1 cellular context compared by ENCODE assay signal in the genomic region with DNA sequence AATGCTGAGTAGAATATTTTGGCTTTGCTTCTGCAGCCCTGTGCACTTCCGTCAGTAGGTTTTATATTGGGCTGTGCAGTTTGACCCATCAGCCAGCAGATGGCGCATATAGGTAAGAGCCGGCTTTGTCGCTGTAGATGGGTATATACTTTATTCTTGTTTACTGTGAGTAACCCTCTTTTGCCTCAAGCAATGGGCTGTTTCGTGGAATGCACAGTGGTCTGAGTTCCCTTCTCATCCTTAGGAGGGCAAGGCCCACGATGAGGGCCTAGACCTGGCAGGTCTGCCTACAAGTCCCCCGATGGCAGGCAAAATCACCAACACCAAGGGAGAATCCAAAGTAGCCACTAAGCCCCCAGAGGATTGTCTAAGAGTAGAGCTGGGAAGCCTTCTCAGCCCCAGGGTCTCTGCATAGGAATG.
TF ChIP-seq lines count a peak whose summit lies in the region.

No MANE protein-coding gene starts in this region.

TF ChIP-seq in GM23338, 12 proteins besides CTCF, POLR2A, EP300 and RAD21 (continued from another document):
- TF ChIP-seq, protein P1, sequence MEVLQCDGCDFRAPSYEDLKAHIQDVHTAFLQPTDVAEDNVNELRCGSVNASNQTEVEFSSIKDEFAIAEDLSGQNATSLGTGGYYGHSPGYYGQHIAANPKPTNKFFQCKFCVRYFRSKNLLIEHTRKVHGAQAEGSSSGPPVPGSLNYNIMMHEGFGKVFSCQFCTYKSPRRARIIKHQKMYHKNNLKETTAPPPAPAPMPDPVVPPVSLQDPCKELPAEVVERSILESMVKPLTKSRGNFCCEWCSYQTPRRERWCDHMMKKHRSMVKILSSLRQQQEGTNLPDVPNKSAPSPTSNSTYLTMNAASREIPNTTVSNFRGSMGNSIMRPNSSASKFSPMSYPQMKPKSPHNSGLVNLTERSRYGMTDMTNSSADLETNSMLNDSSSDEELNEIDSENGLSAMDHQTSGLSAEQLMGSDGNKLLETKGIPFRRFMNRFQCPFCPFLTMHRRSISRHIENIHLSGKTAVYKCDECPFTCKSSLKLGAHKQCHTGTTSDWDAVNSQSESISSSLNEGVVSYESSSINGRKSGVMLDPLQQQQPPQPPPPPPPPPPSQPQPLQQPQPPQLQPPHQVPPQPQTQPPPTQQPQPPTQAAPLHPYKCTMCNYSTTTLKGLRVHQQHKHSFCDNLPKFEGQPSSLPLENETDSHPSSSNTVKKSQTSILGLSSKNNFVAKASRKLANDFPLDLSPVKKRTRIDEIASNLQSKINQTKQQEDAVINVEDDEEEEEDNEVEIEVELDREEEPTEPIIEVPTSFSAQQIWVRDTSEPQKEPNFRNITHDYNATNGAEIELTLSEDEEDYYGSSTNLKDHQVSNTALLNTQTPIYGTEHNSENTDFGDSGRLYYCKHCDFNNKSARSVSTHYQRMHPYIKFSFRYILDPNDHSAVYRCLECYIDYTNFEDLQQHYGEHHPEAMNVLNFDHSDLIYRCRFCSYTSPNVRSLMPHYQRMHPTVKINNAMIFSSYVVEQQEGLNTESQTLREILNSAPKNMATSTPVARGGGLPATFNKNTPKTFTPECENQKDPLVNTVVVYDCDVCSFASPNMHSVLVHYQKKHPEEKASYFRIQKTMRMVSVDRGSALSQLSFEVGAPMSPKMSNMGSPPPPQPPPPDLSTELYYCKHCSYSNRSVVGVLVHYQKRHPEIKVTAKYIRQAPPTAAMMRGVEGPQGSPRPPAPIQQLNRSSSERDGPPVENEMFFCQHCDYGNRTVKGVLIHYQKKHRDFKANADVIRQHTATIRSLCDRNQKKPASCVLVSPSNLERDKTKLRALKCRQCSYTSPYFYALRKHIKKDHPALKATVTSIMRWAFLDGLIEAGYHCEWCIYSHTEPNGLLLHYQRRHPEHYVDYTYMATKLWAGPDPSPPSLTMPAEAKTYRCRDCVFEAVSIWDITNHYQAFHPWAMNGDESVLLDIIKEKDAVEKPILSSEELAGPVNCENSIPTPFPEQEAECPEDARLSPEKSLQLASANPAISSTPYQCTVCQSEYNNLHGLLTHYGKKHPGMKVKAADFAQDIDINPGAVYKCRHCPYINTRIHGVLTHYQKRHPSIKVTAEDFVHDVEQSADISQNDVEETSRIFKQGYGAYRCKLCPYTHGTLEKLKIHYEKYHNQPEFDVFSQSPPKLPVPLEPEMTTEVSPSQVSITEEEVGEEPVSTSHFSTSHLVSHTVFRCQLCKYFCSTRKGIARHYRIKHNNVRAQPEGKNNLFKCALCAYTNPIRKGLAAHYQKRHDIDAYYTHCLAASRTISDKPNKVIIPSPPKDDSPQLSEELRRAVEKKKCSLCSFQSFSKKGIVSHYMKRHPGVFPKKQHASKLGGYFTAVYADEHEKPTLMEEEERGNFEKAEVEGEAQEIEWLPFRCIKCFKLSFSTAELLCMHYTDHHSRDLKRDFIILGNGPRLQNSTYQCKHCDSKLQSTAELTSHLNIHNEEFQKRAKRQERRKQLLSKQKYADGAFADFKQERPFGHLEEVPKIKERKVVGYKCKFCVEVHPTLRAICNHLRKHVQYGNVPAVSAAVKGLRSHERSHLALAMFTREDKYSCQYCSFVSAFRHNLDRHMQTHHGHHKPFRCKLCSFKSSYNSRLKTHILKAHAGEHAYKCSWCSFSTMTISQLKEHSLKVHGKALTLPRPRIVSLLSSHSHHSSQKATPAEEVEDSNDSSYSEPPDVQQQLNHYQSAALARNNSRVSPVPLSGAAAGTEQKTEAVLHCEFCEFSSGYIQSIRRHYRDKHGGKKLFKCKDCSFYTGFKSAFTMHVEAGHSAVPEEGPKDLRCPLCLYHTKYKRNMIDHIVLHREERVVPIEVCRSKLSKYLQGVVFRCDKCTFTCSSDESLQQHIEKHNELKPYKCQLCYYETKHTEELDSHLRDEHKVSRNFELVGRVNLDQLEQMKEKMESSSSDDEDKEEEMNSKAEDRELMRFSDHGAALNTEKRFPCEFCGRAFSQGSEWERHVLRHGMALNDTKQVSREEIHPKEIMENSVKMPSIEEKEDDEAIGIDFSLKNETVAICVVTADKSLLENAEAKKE (CRISPR knock-in tag; IDR thresholded peaks at IDR 0.05): no peak
- TF ChIP-seq, protein P2, sequence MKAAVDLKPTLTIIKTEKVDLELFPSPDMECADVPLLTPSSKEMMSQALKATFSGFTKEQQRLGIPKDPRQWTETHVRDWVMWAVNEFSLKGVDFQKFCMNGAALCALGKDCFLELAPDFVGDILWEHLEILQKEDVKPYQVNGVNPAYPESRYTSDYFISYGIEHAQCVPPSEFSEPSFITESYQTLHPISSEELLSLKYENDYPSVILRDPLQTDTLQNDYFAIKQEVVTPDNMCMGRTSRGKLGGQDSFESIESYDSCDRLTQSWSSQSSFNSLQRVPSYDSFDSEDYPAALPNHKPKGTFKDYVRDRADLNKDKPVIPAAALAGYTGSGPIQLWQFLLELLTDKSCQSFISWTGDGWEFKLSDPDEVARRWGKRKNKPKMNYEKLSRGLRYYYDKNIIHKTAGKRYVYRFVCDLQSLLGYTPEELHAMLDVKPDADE (IDR thresholded peaks at IDR 0.05): no peak
- TF ChIP-seq ZNF331 (CRISPR knock-in tag; IDR thresholded peaks at IDR 0.05; ENCODE audit: low read depth): no peak
- TF ChIP-seq EZH2phosphoT487 (IDR thresholded peaks at IDR 0.05; ENCODE audit: unreplicated experiment): no peak
- no peak for TF ChIP-seq NANOG (IDR thresholded peaks at IDR 0.05; ENCODE audit: borderline replicate concordance)
TF ChIP-seq in GM23338: peak in this region for 0.
